In the genomic region with DNA sequence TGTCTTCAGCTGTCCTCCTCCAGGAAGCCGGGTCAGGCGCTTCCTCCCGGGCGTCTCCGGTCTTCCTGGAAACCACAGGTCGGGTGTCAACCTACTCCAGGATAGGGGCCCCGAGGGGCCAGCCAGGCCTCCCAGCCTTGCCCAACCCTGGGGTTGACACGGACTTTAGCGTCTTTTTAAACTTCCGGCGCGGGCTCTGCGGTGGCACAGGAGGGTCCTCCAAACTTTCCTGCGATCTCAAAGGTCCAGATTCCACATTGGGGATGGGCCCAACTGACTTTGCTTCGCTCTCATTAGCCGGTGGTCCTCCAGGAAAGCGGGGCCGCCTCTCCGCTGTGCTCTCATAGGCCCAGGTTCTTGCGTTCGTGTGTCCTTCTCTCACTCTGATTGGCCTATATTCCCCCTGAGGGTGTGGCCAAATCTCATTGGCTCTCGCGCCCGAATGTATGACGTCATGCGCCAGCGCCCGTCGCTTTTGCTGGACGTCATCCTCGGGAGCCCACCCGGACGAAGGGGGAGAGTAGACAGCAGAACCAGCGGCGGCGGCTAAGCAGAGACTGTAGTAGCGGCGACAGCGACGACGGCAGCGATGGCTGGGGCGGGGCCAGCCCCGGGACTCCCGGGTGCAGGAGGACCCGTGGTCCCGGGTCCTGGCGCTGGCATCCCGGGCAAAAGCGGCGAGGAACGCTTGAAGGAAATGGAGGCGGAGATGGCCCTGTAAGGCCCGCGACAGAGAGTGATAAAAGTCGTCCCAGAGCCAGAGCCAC, we compare ENCODE assay signal across 1 cellular context.
TF ChIP-seq lines count a peak whose summit lies in the region.

A gene with protein sequence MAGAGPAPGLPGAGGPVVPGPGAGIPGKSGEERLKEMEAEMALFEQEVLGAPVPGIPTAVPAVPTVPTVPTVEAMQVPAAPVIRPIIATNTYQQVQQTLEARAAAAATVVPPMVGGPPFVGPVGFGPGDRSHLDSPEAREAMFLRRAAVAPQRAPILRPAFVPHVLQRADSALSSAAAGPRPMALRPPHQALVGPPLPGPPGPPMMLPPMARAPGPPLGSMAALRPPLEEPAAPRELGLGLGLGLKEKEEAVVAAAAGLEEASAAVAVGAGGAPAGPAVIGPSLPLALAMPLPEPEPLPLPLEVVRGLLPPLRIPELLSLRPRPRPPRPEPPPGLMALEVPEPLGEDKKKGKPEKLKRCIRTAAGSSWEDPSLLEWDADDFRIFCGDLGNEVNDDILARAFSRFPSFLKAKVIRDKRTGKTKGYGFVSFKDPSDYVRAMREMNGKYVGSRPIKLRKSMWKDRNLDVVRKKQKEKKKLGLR (plus strand): TSS at position 472 of the 767 bp plus-strand sequence. CDS start 118 bp downstream, at position 590.

TF ChIP-seq in HepG2, 621 proteins besides CTCF, POLR2A, EP300 and RAD21 (continued from another document and continues in another):
- TF ChIP-seq ZBTB40 (IDR thresholded peaks at IDR 0.05) (no peak), ZBTB40 (CRISPR knock-in tag; IDR thresholded peaks at IDR 0.05) (peak; percentile 76), ZNF781 (CRISPR knock-in tag; IDR thresholded peaks at IDR 0.05; ENCODE audit: borderline replicate concordance, not compliant biosample characterization) (peak; percentile 32), ZNF337 (CRISPR knock-in tag; IDR thresholded peaks at IDR 0.05; ENCODE audit: borderline replicate concordance, low read depth) (no peak), MAFF (IDR thresholded peaks at IDR 0.05; ENCODE audit: low read depth, low read length) (no peak), KMT2B (CRISPR knock-in tag; IDR thresholded peaks at IDR 0.05) (peak; percentile 93), TSC22D2 (CRISPR knock-in tag; IDR thresholded peaks at IDR 0.05; ENCODE audit: borderline replicate concordance) (0 out of 2 replicates have a peak, but pooled peaks have one; percentile 48), FOXO1 (CRISPR knock-in tag; IDR thresholded peaks at IDR 0.05) (no peak), MAFG (CRISPR knock-in tag; IDR thresholded peaks at IDR 0.05) (no peak), IKZF1 (IDR thresholded peaks at IDR 0.05) (no peak), BHLHE40 (IDR thresholded peaks at IDR 0.05; ENCODE audit: low read length) (no peak), ZZZ3 (CRISPR knock-in tag; IDR thresholded peaks at IDR 0.05; ENCODE audit: borderline replicate concordance) (peak; percentile 90; the same call in 1 of the 2 replicates), FOXA3 (CRISPR knock-in tag; IDR thresholded peaks at IDR 0.05) (0 out of 2 replicates have a peak, but pooled peaks have one; percentile 33), ARHGAP35 (CRISPR knock-in tag; IDR thresholded peaks at IDR 0.05; ENCODE audit: borderline replicate concordance) (no peak), GTF2F1 (IDR thresholded peaks at IDR 0.05; ENCODE audit: low read length) (no peak), TBX2 (CRISPR knock-in tag; IDR thresholded peaks at IDR 0.05; ENCODE audit: borderline replicate concordance) (peak; percentile 64), SMC3 (IDR thresholded peaks at IDR 0.05; ENCODE audit: low read length) (no peak), NPAS2 (CRISPR knock-in tag; IDR thresholded peaks at IDR 0.05; ENCODE audit: borderline replicate concordance) (no peak), TGIF2 (CRISPR knock-in tag; IDR thresholded peaks at IDR 0.05) (0 out of 2 replicates have a peak, but pooled peaks have one; percentile 24), ZNF746 (CRISPR knock-in tag; IDR thresholded peaks at IDR 0.05) (0 out of 2 replicates have a peak, but pooled peaks have one; percentile 26), ZNF205 (CRISPR knock-in tag; IDR thresholded peaks at IDR 0.05) (peak; percentile 76; the same call in 1 of the 2 replicates), PBX3 (CRISPR knock-in tag; IDR thresholded peaks at IDR 0.05; ENCODE audit: borderline replicate concordance) (0 out of 2 replicates have a peak, but pooled peaks have one; percentile 33), CBX2 (IDR thresholded peaks at IDR 0.05; ENCODE audit: low read depth, low read length) (no peak), CBX2 (CRISPR knock-in tag; IDR thresholded peaks at IDR 0.05; ENCODE audit: low read depth) (no peak), ZSCAN21 (CRISPR knock-in tag; IDR thresholded peaks at IDR 0.05; ENCODE audit: borderline replicate concordance) (no peak), HNRNPH1 (optimal IDR thresholded peaks at IDR 0.05; ENCODE audit: low read depth, low read length) (no peak), SMARCC2 (IDR thresholded peaks at IDR 0.05) (peak; percentile 84; the same call in 1 of the 2 replicates), CC2D1A (CRISPR knock-in tag; IDR thresholded peaks at IDR 0.05) (no peak), E2F1 (CRISPR knock-in tag; IDR thresholded peaks at IDR 0.05) (0 out of 2 replicates have a peak, but pooled peaks have one; percentile 13), ZNF230 (CRISPR knock-in tag; IDR thresholded peaks at IDR 0.05) (peak; percentile 90), MBD4 (IDR thresholded peaks at IDR 0.05; ENCODE audit: borderline replicate concordance, low read length) (no peak), MBNL3 (CRISPR knock-in tag; conservative IDR thresholded peaks at IDR 0.05) (no peak), ZNF260 (CRISPR knock-in tag; IDR thresholded peaks at IDR 0.05; ENCODE audit: borderline replicate concordance, low read depth) (no peak), ZNF333 (CRISPR knock-in tag; IDR thresholded peaks at IDR 0.05; ENCODE audit: borderline replicate concordance) (0 out of 2 replicates have a peak, but pooled peaks have one; percentile 48), FOXC1 (CRISPR knock-in tag; IDR thresholded peaks at IDR 0.05; ENCODE audit: borderline replicate concordance) (peak; percentile 83), SMARCE1 (IDR thresholded peaks at IDR 0.05; ENCODE audit: borderline replicate concordance) (no peak), RXRB (CRISPR knock-in tag; IDR thresholded peaks at IDR 0.05; ENCODE audit: borderline replicate concordance) (no peak), SRY (CRISPR knock-in tag; IDR thresholded peaks at IDR 0.05) (no peak), POLR2G (IDR thresholded peaks at IDR 0.05; ENCODE audit: low read depth, low read length) (peak; percentile 88), MAZ (IDR thresholded peaks at IDR 0.05; ENCODE audit: borderline replicate concordance, low read depth, low read length) (peak; percentile 58; the same call in 1 of the 2 replicates), MAZ (CRISPR knock-in tag; IDR thresholded peaks at IDR 0.05; ENCODE audit: low read depth) (peak; percentile 89), ZNF414 (CRISPR knock-in tag; IDR thresholded peaks at IDR 0.05) (peak; percentile 64), BORCS8-MEF2B (CRISPR knock-in tag; IDR thresholded peaks at IDR 0.05) (no peak; the same call in 1 of the 2 replicates), NR3C1 (CRISPR knock-in tag; IDR thresholded peaks at IDR 0.05) (no peak), RELA (CRISPR knock-in tag; IDR thresholded peaks at IDR 0.05) (no peak)
- TF ChIP-seq, protein P1, sequence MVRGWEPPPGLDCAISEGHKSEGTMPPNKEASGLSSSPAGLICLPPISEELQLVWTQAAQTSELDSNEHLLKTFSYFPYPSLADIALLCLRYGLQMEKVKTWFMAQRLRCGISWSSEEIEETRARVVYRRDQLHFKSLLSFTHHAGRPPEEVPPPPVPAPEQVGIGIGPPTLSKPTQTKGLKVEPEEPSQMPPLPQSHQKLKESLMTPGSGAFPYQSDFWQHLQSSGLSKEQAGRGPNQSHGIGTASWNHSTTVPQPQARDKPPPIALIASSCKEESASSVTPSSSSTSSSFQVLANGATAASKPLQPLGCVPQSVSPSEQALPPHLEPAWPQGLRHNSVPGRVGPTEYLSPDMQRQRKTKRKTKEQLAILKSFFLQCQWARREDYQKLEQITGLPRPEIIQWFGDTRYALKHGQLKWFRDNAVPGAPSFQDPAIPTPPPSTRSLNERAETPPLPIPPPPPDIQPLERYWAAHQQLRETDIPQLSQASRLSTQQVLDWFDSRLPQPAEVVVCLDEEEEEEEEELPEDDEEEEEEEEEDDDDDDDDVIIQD (CRISPR knock-in tag; IDR thresholded peaks at IDR 0.05; ENCODE audit: low read depth): peak; percentile 73; the same call in 1 of the 2 replicates
- TF ChIP-seq, protein P2, sequence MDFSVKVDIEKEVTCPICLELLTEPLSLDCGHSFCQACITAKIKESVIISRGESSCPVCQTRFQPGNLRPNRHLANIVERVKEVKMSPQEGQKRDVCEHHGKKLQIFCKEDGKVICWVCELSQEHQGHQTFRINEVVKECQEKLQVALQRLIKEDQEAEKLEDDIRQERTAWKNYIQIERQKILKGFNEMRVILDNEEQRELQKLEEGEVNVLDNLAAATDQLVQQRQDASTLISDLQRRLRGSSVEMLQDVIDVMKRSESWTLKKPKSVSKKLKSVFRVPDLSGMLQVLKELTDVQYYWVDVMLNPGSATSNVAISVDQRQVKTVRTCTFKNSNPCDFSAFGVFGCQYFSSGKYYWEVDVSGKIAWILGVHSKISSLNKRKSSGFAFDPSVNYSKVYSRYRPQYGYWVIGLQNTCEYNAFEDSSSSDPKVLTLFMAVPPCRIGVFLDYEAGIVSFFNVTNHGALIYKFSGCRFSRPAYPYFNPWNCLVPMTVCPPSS (IDR thresholded peaks at IDR 0.05): no peak
